8 cellular contexts compared by ENCODE assay signal in the genomic region with DNA sequence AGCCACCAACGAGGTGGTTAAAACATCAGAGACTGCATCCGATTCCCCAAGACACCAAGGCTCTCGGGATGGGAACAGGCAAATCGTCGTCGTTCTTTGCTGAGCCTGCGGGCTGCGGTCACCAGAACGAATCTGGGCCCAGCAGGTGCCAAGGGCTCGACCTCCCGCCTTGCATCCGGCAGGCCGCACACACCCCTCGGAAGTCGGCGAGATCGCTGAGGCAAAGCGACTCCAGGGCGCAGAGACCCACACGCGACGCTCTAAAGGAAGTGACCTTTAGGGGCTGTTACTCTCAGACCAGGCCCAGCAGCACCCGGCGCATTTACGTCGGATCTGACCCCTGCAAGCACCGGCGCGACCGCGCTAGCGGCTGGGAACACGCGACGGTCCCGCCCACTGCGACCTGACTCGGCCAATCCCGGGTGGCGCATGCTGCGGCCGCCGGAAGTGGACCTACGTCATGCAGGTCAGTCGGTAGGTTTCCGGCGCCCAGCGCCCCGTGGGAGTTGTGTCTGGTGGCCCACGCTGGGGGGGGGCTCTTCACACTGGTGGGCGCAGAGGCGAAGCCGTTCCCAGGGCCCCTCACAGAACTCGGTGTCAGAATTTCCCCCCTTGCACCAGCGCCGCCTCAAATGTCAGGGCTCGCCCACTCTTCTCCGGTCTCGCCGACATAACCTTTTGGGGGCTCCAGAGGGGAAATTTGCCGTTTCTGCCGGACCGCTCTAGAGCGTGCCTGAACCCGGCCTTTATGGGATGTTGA. TPM values are rescaled to one million over a fixed set of nuclear protein-coding genes. Genes with fewer than 3 reads are reported as not detected.
DNase-seq lines count a peak whose midpoint lies in the region; ATAC-seq and TF ChIP-seq lines count a peak whose summit lies in the region.

No MANE protein-coding gene starts in this region.

- H3K9me3 Mint-ChIP-seq in T-helper 2 cell treated with Interferon-gamma antibody and Interleukin-4, amounts not matched to agents 5 μg/mL and 100 μg/mL, for 36 hours, result no peaks in the 10 kb centered on the region

- H3K4me2 ChIP-seq in skeletal muscle satellite cell (ENCODE audit: low read length), result peak overlapping the region; percentile 87

- no peaks in the 10 kb centered on the region for H3K36me3 Mint-ChIP-seq in T-helper 2 cell treated with Interferon-gamma antibody and Interleukin-4, amounts not matched to agents 5 μg/mL and 100 μg/mL, for 36 hours (ENCODE audit: low read depth)

- H3K36me3 ChIP-seq in ascending aorta (no peaks in the 10 kb centered on the region), skeletal muscle satellite cell (ENCODE audit: insufficient read depth, low read length) (no peaks in the 10 kb centered on the region)

- H3K27me3 ChIP-seq in ascending aorta (no peaks in the 10 kb centered on the region), skeletal muscle satellite cell (ENCODE audit: control insufficient read depth, insufficient read depth, low read length) (no peaks in the 10 kb centered on the region)

- intact Hi-C loops in ascending aorta (cut with DNase I), result no loop called here

- H3K9me3 ChIP-seq in ascending aorta, result no peaks in the 10 kb centered on the region
- H3K9me3 ChIP-seq in skeletal muscle satellite cell (replicated peaks; ENCODE audit: low read length), result no peaks in the 10 kb centered on the region

- H3K4me1 ChIP-seq in ascending aorta (peaks cover 0 to 4% of the 10 kb centered on the region in 2 donors), skeletal muscle satellite cell (ENCODE audit: control insufficient read depth, insufficient read depth, low read length) (peaks cover 9% of the 10 kb centered on the region)

- H3K4me3 Mint-ChIP-seq in T-helper 2 cell treated with Interferon-gamma antibody and Interleukin-4, amounts not matched to agents 5 μg/mL and 100 μg/mL, for 36 hours, result peak overlapping the region; percentile 92

- H3K9ac ChIP-seq in skeletal muscle satellite cell (ENCODE audit: low read depth, low read length), result peak overlapping the region; percentile 82

- H3K27ac Mint-ChIP-seq in T-helper 2 cell treated with Interferon-gamma antibody and Interleukin-4, amounts not matched to agents 5 μg/mL and 100 μg/mL, for 36 hours, result peak overlapping the region; percentile 96

- DNase-seq in NCI-H1092 treated with DMSO at 0.1 percent for 48 hours (lab: John Stamatoyannopoulos, UW), result peak; percentile 97
- peak; percentile 95 for DNase-seq in T-helper 2 cell treated with Interferon-gamma antibody and Interleukin-4, amounts not matched to agents 5 μg/mL and 100 μg/mL, for 36 hours (ENCODE audit: low spot score)
- peak; percentile 82 to 98 for DNase-seq in ascending aorta (ENCODE audit: low spot score in 2 of 2)
- peak; percentile 83 for DNase-seq in hepatic stellate cell (ENCODE audit: low spot score)
- no peak for DNase-seq in NCI-H524 treated with DMSO at 0.1 percent for 48 hours (lab: John Stamatoyannopoulos, UW)

- H3K4me3 ChIP-seq in GM08714 (ENCODE audit: low read length) (peak overlapping the region; percentile 89), ascending aorta (peak overlapping the region; percentile 73 to 76), skeletal muscle satellite cell (ENCODE audit: low read length) (peak overlapping the region; percentile 77)

- no peaks in the 10 kb centered on the region for H3K27me3 Mint-ChIP-seq in T-helper 2 cell treated with Interferon-gamma antibody and Interleukin-4, amounts not matched to agents 5 μg/mL and 100 μg/mL, for 36 hours (ENCODE audit: low read depth)

- ATAC-seq in HG02571 (IDR thresholded peaks at IDR 0.05; ENCODE audit: unreplicated experiment), result peak; percentile 97

- peak in 1 of 3 experiments; percentile 3 for TF ChIP-seq CTCF in ascending aorta (IDR thresholded peaks at IDR 0.05)

- H3K27ac ChIP-seq in ascending aorta, result peak overlapping the region; percentile 82 to 94

- peaks cover 35% of the 10 kb centered on the region for H3K4me1 Mint-ChIP-seq in T-helper 2 cell treated with Interferon-gamma antibody and Interleukin-4, amounts not matched to agents 5 μg/mL and 100 μg/mL, for 36 hours (ENCODE audit: low read depth)

RNA-seq across cellular contexts. Expression of gene PARK7, which starts 7.5 kb away (rescaled TPM):
- total RNA-seq in ascending aorta, result 103 TPM
- 202 and 212 TPM in 2 replicates for total RNA-seq in skeletal muscle satellite cell (2012; rRNA removed)

RNA-seq across cellular contexts. Expression of gene TNFRSF9, which starts 13.4 kb away (rescaled TPM):
- not detected for total RNA-seq in ascending aorta
- total RNA-seq in skeletal muscle satellite cell (2012; rRNA removed), result under 0.01 and 0.22 TPM in 2 replicates
